8 cellular contexts compared by ENCODE assay signal in the genomic region with DNA sequence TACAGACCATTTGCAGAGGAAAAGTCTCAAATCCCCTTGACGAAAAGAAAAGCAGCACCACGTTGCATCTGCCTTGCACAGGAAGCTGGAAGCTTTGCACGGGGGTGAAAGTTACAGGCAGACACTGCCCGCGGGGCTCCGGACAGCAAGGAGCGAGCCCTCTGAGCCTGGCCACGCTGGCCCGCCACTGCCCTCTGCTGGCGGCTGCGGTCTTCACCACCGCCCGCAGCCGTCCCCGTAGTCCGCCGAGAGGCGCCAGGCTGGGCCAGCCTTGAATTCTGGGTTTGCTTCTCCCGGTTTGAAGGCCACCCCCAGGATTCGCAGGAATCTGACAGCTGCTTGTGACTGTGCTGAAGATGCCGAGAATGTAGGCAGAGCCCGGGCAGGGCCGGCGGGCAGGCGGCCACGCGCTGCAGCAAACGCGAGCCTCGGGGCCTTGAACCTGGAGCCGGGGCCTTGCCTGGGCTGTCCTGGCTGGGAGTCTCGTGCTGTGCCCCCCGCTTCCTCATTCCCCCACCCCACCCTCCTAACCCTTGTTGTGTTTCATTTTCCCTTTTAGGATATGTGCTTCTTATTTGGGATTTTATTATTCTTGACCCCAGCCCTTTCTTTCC. TPM values are rescaled to one million over a fixed set of nuclear protein-coding genes. Genes with fewer than 3 reads are reported as not detected.
A peak's percentile ranks its signal among the peaks of the same experiment; 100 is the strongest.
DNase-seq lines count a peak whose midpoint lies in the region; ATAC-seq and TF ChIP-seq lines count a peak whose summit lies in the region.

No MANE protein-coding gene starts in this region.

- H2AFZ ChIP-seq in ACC112 (ENCODE audit: low read length, unreplicated experiment), result no peak overlapping the region

- ATAC-seq in GM18861 (IDR thresholded peaks at IDR 0.05; ENCODE audit: unreplicated experiment) (peak; percentile 93), HG03060 (IDR thresholded peaks at IDR 0.05; ENCODE audit: low read depth, unreplicated experiment) (peak; percentile 57)
- ATAC-seq in activated T-cell treated with anti-CD3 and anti-CD28 coated beads, Interleukin-2, amount 50 U/mL, for 4 hours, result peak; percentile 88 to 92

- intact Hi-C loops in stomach (cut with DNase I; ENCODE audit: low total_unique reads), result no loop called here

- TF ChIP-seq POLR2A in stomach (IDR thresholded peaks at IDR 0.05), result no peak

- peaks cover 80% of the 10 kb centered on the region for H3K27me3 Mint-ChIP-seq in activated T-cell treated with anti-CD3 and anti-CD28 coated beads, Interleukin-2, amount 50 U/mL, for 4 hours (ENCODE audit: low read depth)
- peaks cover 69% of the 10 kb centered on the region for H3K27me3 Mint-ChIP-seq in nephron (ENCODE audit: low read depth)

- peak overlapping the region; percentile 56 for H3K9ac ChIP-seq in NT2/D1 (ENCODE audit: insufficient read length, low read depth)

- no peak overlapping the region for H3K4me3 Mint-ChIP-seq in activated T-cell treated with anti-CD3 and anti-CD28 coated beads, Interleukin-2, amount 50 U/mL, for 4 hours
- H3K4me3 Mint-ChIP-seq in nephron, result peak overlapping the region in 1 of 3 experiments; percentile 36

- H3K4me3 ChIP-seq in ACC112 (ENCODE audit: low read depth, low read length), result 0 out of 2 replicates have a peak overlapping the region, but pooled peaks have one; percentile 16
- peak overlapping the region; percentile 11 for H3K4me3 ChIP-seq in NT2/D1 (ENCODE audit: insufficient read length, low read depth)
- no peak overlapping the region for H3K4me3 ChIP-seq in fibroblast of mammary gland (ENCODE audit: control insufficient read depth, low read depth, low read length)
- peak overlapping the region in 2 of 4 donors; percentile 1 to 32 for H3K4me3 ChIP-seq in stomach

- peaks cover 45% of the 10 kb centered on the region for H3K27me3 ChIP-seq in ACC112 (ENCODE audit: insufficient read depth, low read length)
- H3K27me3 ChIP-seq in NT2/D1 (ENCODE audit: insufficient read depth, insufficient read length), result no peaks in the 10 kb centered on the region
- peaks cover 0 to 20% (median 0%) of the 10 kb centered on the region in 3 donors for H3K27me3 ChIP-seq in stomach

- H3K27ac ChIP-seq in ACC112 (ENCODE audit: low read depth, low read length) (no peak overlapping the region), stomach (no peak overlapping the region)

- no peaks in the 10 kb centered on the region for H3K9me3 ChIP-seq in NT2/D1 (ENCODE audit: insufficient read depth, low read length)
- no peaks in the 10 kb centered on the region for H3K9me3 ChIP-seq in stomach

- 20 to 51% (median 23%) methylated on average over 11 to 33 of the region's 33 CpGs for WGBS in stomach, 5 donors

- no peaks in the 10 kb centered on the region for H3K4me1 ChIP-seq in ACC112 (ENCODE audit: control insufficient read depth, insufficient read depth, low read length, unreplicated experiment)
- H3K4me1 ChIP-seq in NT2/D1 (ENCODE audit: insufficient read depth, insufficient read length), result peaks cover 11% of the 10 kb centered on the region
- peaks cover 0 to 10% (median 9%) of the 10 kb centered on the region in 4 donors for H3K4me1 ChIP-seq in stomach

- DNase-seq in NT2/D1 (ENCODE audit: low read depth, low spot score) (no peak), fibroblast of mammary gland (ENCODE audit: low read depth) (peak; percentile 47), stomach (peak; percentile 81)
- peak; percentile 37 for DNase-seq in activated T-cell treated with anti-CD3 and anti-CD28 coated beads, Interleukin-2, amount 50 U/mL, for 4 hours

- H3K36me3 Mint-ChIP-seq in activated T-cell treated with anti-CD3 and anti-CD28 coated beads, Interleukin-2, amount 50 U/mL, for 4 hours (ENCODE audit: insufficient read depth), result no peaks in the 10 kb centered on the region
- H3K36me3 Mint-ChIP-seq in nephron (ENCODE audit: low read depth), result no peaks in the 10 kb centered on the region

- TF ChIP-seq CTCF in fibroblast of mammary gland (conservative IDR thresholded peaks at IDR 0.05; ENCODE audit: control insufficient read depth, insufficient read depth, low read depth, low read length), result peak; percentile 75
- TF ChIP-seq CTCF in nephron (IDR thresholded peaks at IDR 0.05; ENCODE audit: unreplicated experiment in 3 of 3), result peak; percentile 97 to 98 (median 97)
- peak in 5 of 7 experiments; percentile 82 to 95 (median 88) for TF ChIP-seq CTCF in stomach (IDR thresholded peaks at IDR 0.05)

- no peak for TF ChIP-seq EP300 in stomach (IDR thresholded peaks at IDR 0.05)

- H3K36me3 ChIP-seq in ACC112 (ENCODE audit: insufficient read depth, low read length) (no peaks in the 10 kb centered on the region), NT2/D1 (ENCODE audit: insufficient read depth, insufficient read length, low read length) (no peaks in the 10 kb centered on the region), stomach (no peaks in the 10 kb centered on the region)

- no peaks in the 10 kb centered on the region for H3K9me3 Mint-ChIP-seq in activated T-cell treated with anti-CD3 and anti-CD28 coated beads, Interleukin-2, amount 50 U/mL, for 4 hours
- peaks cover 2% of the 10 kb centered on the region for H3K9me3 Mint-ChIP-seq in nephron

- no peak overlapping the region for H3K27ac Mint-ChIP-seq in nephron

- peaks cover 7% of the 10 kb centered on the region for H3K4me1 Mint-ChIP-seq in activated T-cell treated with anti-CD3 and anti-CD28 coated beads, Interleukin-2, amount 50 U/mL, for 4 hours (ENCODE audit: low read depth)
- H3K4me1 Mint-ChIP-seq in nephron, result peaks cover 29% of the 10 kb centered on the region

- no peaks in the 10 kb centered on the region for H3K79me2 ChIP-seq in ACC112 (ENCODE audit: control insufficient read depth, insufficient read depth, low read length, unreplicated experiment)

RNA-seq across cellular contexts. Expression of gene ENPP6, which starts 49.2 kb away (rescaled TPM):
- under 1 TPM in 1 of 3 donors, not detected in 2; 0.11 TPM for total RNA-seq in activated T-cell treated with anti-CD3 and anti-CD28 coated beads, Interleukin-2, amount 50 U/mL, for 4 hours
- 1 to 10 TPM in 1 of 5 donors, not detected in 4; 3.5 TPM for total RNA-seq in stomach
- under 1 TPM; 0.25 to 0.93 (median 0.46) TPM for polyA plus RNA-seq in stomach
